In genomic region chr22:29184886-29185575, GRCh38 we compare ENCODE assay signal across 22 cellular contexts. TPM values are rescaled to one million over a fixed set of nuclear protein-coding genes. Genes with fewer than 3 reads are reported as not detected.
"Had no signal": no experiment of that assay in that cellular context is flagged by ENCODE, and none has a peak within 500 bp of the region (broad histone marks: within the 10 kb centered on the region; RNA-seq: fewer than 3 reads in every experiment).

No MANE protein-coding gene starts in this region.

- H3K4me3 Mint-ChIP-seq: activated B cell treated with CpG ODN at 0.5 μM for 24 hours; activated CD4-positive, alpha-beta T cell treated with anti-CD3 and anti-CD28 coated beads for 36 hours; activated naive CD4-positive, alpha-beta T cell treated with anti-CD3 and anti-CD28 coated beads, Interleukin-2, amount 50 U/mL, for 24 hours; naive thymus-derived CD8-positive, alpha-beta T cell; stimulated activated naive CD8-positive, alpha-beta T cell treated with anti-CD3 and anti-CD28 coated beads, Interleukin-15, amount 100 ng/mL, for 72 hours; T-helper 17 cell had no signal

- H3K27ac ChIP-seq: epithelial cell of prostate, heart left ventricle, neutrophil, pancreas, psoas muscle, skin epidermis, tibial nerve had no signal

- H3K36me3 ChIP-seq: heart left ventricle, neutrophil, pancreas, tibial nerve had no signal

- H3K9me3 Mint-ChIP-seq: activated B cell treated with CpG ODN at 0.5 μM for 24 hours; activated naive CD4-positive, alpha-beta T cell treated with anti-CD3 and anti-CD28 coated beads, Interleukin-2, amount 50 U/mL, for 24 hours; naive thymus-derived CD8-positive, alpha-beta T cell; stimulated activated naive CD8-positive, alpha-beta T cell treated with anti-CD3 and anti-CD28 coated beads, Interleukin-15, amount 100 ng/mL, for 72 hours had no signal

- H3K27me3 ChIP-seq: heart left ventricle, neutrophil, pancreas, tibial nerve had no signal

- DNase-seq: activated B cell treated with CpG ODN at 0.5 μM for 24 hours; activated CD4-positive, alpha-beta T cell treated with anti-CD3 and anti-CD28 coated beads for 36 hours; activated CD4-positive, alpha-beta T cell treated with anti-CD3 and anti-CD28 coated beads, Interleukin-2, amount 50 U/mL, for 48 hours; activated gamma-delta T cell; activated T-cell treated with anti-CD3 and anti-CD28 coated beads for 4 hours; cortex of kidney; heart left ventricle; naive thymus-derived CD8-positive, alpha-beta T cell; pancreas; psoas muscle; right cardiac atrium; stimulated activated CD4-positive, alpha-beta T cell treated with anti-CD3 and anti-CD28 coated beads, Interleukin-1b, Interleukin-23, amount 100 ng/mL, for 48 hours; stimulated activated naive CD8-positive, alpha-beta T cell treated with anti-CD3 and anti-CD28 coated beads, Interleukin-15, amount 100 ng/mL, for 72 hours; SW 1271; T-helper 17 cell had no signal

- H3K9me3 ChIP-seq: neutrophil, pancreas, psoas muscle had no signal

- H3K36me3 Mint-ChIP-seq: activated naive CD4-positive, alpha-beta T cell treated with anti-CD3 and anti-CD28 coated beads, Interleukin-2, amount 50 U/mL, for 24 hours; naive thymus-derived CD8-positive, alpha-beta T cell had no signal

- H3K27me3 Mint-ChIP-seq: activated naive CD4-positive, alpha-beta T cell treated with anti-CD3 and anti-CD28 coated beads, Interleukin-2, amount 50 U/mL, for 24 hours had no signal

- H3K4me1 ChIP-seq: heart left ventricle, pancreas, psoas muscle, tibial nerve had no signal

- H3K4me3 ChIP-seq: heart left ventricle, lung, pancreas, psoas muscle, skin epidermis, tibial nerve had no signal

- H3K27ac Mint-ChIP-seq: activated B cell treated with CpG ODN at 0.5 μM for 24 hours; activated CD4-positive, alpha-beta T cell treated with anti-CD3 and anti-CD28 coated beads for 36 hours; activated naive CD4-positive, alpha-beta T cell treated with anti-CD3 and anti-CD28 coated beads, Interleukin-2, amount 50 U/mL, for 24 hours; stimulated activated naive CD8-positive, alpha-beta T cell treated with anti-CD3 and anti-CD28 coated beads, Interleukin-15, amount 100 ng/mL, for 72 hours; T-helper 17 cell had no signal

- ATAC-seq: activated CD4-positive, alpha-beta T cell treated with anti-CD3 and anti-CD28 coated beads for 36 hours; heart left ventricle; left lobe of liver; naive thymus-derived CD8-positive, alpha-beta T cell; pancreas; psoas muscle; stimulated activated naive CD8-positive, alpha-beta T cell treated with anti-CD3 and anti-CD28 coated beads, Interleukin-15, amount 100 ng/mL, for 72 hours; T-helper 17 cell had no signal

- H3K4me1 Mint-ChIP-seq: activated B cell treated with CpG ODN at 0.5 μM for 24 hours; activated CD4-positive, alpha-beta T cell treated with anti-CD3 and anti-CD28 coated beads for 36 hours; activated naive CD4-positive, alpha-beta T cell treated with anti-CD3 and anti-CD28 coated beads, Interleukin-2, amount 50 U/mL, for 24 hours; naive thymus-derived CD8-positive, alpha-beta T cell; stimulated activated naive CD8-positive, alpha-beta T cell treated with anti-CD3 and anti-CD28 coated beads, Interleukin-15, amount 100 ng/mL, for 72 hours had no signal

RNA-seq across cellular contexts. Expression of gene EMID1, which starts 20.7 kb away (rescaled TPM):
- total RNA-seq: activated B cell treated with CpG ODN at 0.5 μM for 24 hours; activated CD4-positive, alpha-beta T cell treated with anti-CD3 and anti-CD28 coated beads for 36 hours; naive thymus-derived CD8-positive, alpha-beta T cell; T-helper 17 cell had no signal
- polyA plus RNA-seq: naive thymus-derived CD8-positive, alpha-beta T cell had no signal
